In the genomic region with DNA sequence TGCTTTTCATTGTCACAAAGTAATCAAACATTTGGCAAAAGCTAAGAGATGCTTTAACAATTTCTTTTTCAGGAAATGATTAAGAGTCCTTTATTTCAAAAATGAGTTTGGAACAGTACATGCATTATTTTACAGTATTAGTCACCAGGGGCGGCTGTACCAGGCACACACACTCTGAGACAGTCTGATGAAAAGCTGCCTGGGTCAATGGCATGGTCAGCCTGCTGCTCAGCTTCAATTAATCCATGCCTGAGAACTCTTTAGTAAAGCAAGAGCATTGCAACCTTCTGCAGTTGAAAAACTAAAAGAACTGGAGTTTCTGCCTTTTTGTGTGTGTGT, we compare ENCODE assay signal across 14 cellular contexts.
A peak's percentile ranks its signal among the peaks of the same experiment; 100 is the strongest.
DNase-seq lines count a peak whose midpoint lies in the region; ATAC-seq and TF ChIP-seq lines count a peak whose summit lies in the region.
"Had no signal": no experiment of that assay in that cellular context is flagged by ENCODE, and none has a peak within 500 bp of the region (broad histone marks: within the 10 kb centered on the region; RNA-seq: fewer than 3 reads in every experiment).

No MANE protein-coding gene starts in this region.

- H3K9me3 ChIP-seq in PC-3 (ENCODE audit: low read length), result no peaks in the 10 kb centered on the region
- no peaks in the 10 kb centered on the region for H3K9me3 ChIP-seq in left lung
- H3K9me3 ChIP-seq: prostate gland had no signal

- H3K79me2 ChIP-seq in PC-3 (ENCODE audit: low read length), result 0 out of 2 replicates have a peak, but pooled peaks cover 5% of the 10 kb centered on the region

- H3K27ac ChIP-seq in PC-3 (ENCODE audit: low read length), result peak overlapping the region; percentile 93
- H3K27ac ChIP-seq in left lung, result no peak overlapping the region
- H3K27ac ChIP-seq: heart right ventricle, prostate gland had no signal

- no peaks in the 10 kb centered on the region for H3K9me2 ChIP-seq in PC-3 (replicated peaks; ENCODE audit: low read length)

- no peaks in the 10 kb centered on the region for H3K4me1 Mint-ChIP-seq in T-helper 2 cell treated with Interferon-gamma antibody and Interleukin-4, amounts not matched to agents 5 μg/mL and 100 μg/mL, for 36 hours (ENCODE audit: low read depth)
- H3K4me1 Mint-ChIP-seq in activated T-helper 1 cell treated with anti-CD3 and anti-CD28 coated beads, Interleukin-12 subunit alpha, Interleukin-12 subunit beta, Interleukin-2, Interleukin-4 antibody, amounts not matched to agents 30 ng/mL and 10 ng/mL and 1 ng/mL, durations not matched to agents 14 hours and 24 hours and 36 hours (ENCODE audit: low read depth), result no peaks in the 10 kb centered on the region
- H3K4me1 Mint-ChIP-seq: memory B cell had no signal

- ATAC-seq in PC-3, result peak; percentile 98
- peak; percentile 59 for ATAC-seq in left lung
- no peak for ATAC-seq in HG03139 (IDR thresholded peaks at IDR 0.05; ENCODE audit: unreplicated experiment)
- ATAC-seq: heart right ventricle had no signal

- peak overlapping the region; percentile 75 for H3K4me2 ChIP-seq in PC-3 (ENCODE audit: low read length)

- no TSS peak for BruUV-seq in PC-3 (replicated peaks; lab: Mats Ljungman, UMichigan)

- no peaks in the 10 kb centered on the region for H3K27me3 Mint-ChIP-seq in T-helper 2 cell treated with Interferon-gamma antibody and Interleukin-4, amounts not matched to agents 5 μg/mL and 100 μg/mL, for 36 hours (ENCODE audit: low read depth)
- no peaks in the 10 kb centered on the region for H3K27me3 Mint-ChIP-seq in activated T-helper 1 cell treated with anti-CD3 and anti-CD28 coated beads, Interleukin-12 subunit alpha, Interleukin-12 subunit beta, Interleukin-2, Interleukin-4 antibody, amounts not matched to agents 30 ng/mL and 10 ng/mL and 1 ng/mL, durations not matched to agents 14 hours and 24 hours and 36 hours (ENCODE audit: insufficient read depth)
- H3K27me3 Mint-ChIP-seq: memory B cell had no signal

- H3K4me1 ChIP-seq in PC-3 (ENCODE audit: insufficient read depth, low read length), result peaks cover 26% of the 10 kb centered on the region
- H3K4me1 ChIP-seq in left lung, result no peaks in the 10 kb centered on the region
- H3K4me1 ChIP-seq: prostate gland had no signal

- H2AFZ ChIP-seq in PC-3 (ENCODE audit: low read length), result no peak overlapping the region

- peak overlapping the region; percentile 40; the same call in 1 of the 2 replicates for H3K4me3 ChIP-seq in PC-3 (ENCODE audit: low read length)
- no peak overlapping the region for H3K4me3 ChIP-seq in left lung
- H3K4me3 ChIP-seq: heart right ventricle, prostate gland had no signal

- DNase-seq in AG08395 (ENCODE audit: low spot score) (peak; percentile 67), PC-3 (peak; percentile 76), dedifferentiated amniotic fluid mesenchymal stem cell (ENCODE audit: extremely low spot score) (peak; percentile 44), left lung (no peak)
- DNase-seq in activated CD4-positive, CD25-positive, alpha-beta regulatory T cell treated with anti-CD3 and anti-CD28 coated beads, Interleukin-2, amount 50 U/mL, for 72 hours, result no peak
- DNase-seq in T-helper 2 cell treated with Interferon-gamma antibody and Interleukin-4, amounts not matched to agents 5 μg/mL and 100 μg/mL, for 36 hours (ENCODE audit: low spot score), result no peak
- DNase-seq in activated T-helper 1 cell treated with anti-CD3 and anti-CD28 coated beads, Interleukin-12 subunit alpha, Interleukin-12 subunit beta, Interleukin-2, Interleukin-4 antibody, amounts not matched to agents 30 ng/mL and 10 ng/mL and 1 ng/mL, durations not matched to agents 14 hours and 24 hours and 36 hours (ENCODE audit: low spot score), result no peak
- DNase-seq: activated T-cell treated with anti-CD3 and anti-CD28 coated beads, Interleukin-2, amount 50 U/mL, for 48 hours; heart right ventricle; NCI-H510A treated with DMSO at 0.1 percent for 48 hours; SIG-M5 had no signal

- CTCF ChIA-PET in PC-3 (lab: Charles Lee), result no interaction called here

- peaks cover 6% of the 10 kb centered on the region; the same call in 1 of the 2 replicates for H3K36me3 ChIP-seq in PC-3 (ENCODE audit: low read depth, low read length)
- peaks cover 0 to 4% of the 10 kb centered on the region in 2 donors for H3K36me3 ChIP-seq in left lung
- H3K36me3 ChIP-seq: prostate gland had no signal

- no peaks in the 10 kb centered on the region for H4K20me1 ChIP-seq in PC-3 (ENCODE audit: low read length)

- peaks cover 6% of the 10 kb centered on the region for H3F3A ChIP-seq in PC-3 (ENCODE audit: low read length, unreplicated experiment)

- H3K27me3 ChIP-seq in PC-3 (ENCODE audit: low read length) (no peaks in the 10 kb centered on the region), left lung (no peaks in the 10 kb centered on the region)
- H3K27me3 ChIP-seq: heart right ventricle had no signal

- intact Hi-C loops in PC-3 (cut with micrococcal nuclease) (loop anchor here (5.0 kb wide), 1 partner anchor 175 kb away; no protein-coding TSS in a partner anchor), left lung (cut with DNase I) (no loop called here)
- intact Hi-C loops in activated T-helper 1 cell treated with anti-CD3 and anti-CD28 coated beads, Interleukin-12 subunit alpha, Interleukin-12 subunit beta, Interleukin-2, Interleukin-4 antibody, amounts not matched to agents 30 ng/mL and 10 ng/mL and 1 ng/mL, durations not matched to agents 14 hours and 24 hours and 36 hours (cut with micrococcal nuclease), result no loop called here

- H3K4me3 Mint-ChIP-seq in T-helper 2 cell treated with Interferon-gamma antibody and Interleukin-4, amounts not matched to agents 5 μg/mL and 100 μg/mL, for 36 hours, result no peak overlapping the region
- H3K4me3 Mint-ChIP-seq in activated T-helper 1 cell treated with anti-CD3 and anti-CD28 coated beads, Interleukin-12 subunit alpha, Interleukin-12 subunit beta, Interleukin-2, Interleukin-4 antibody, amounts not matched to agents 30 ng/mL and 10 ng/mL and 1 ng/mL, durations not matched to agents 14 hours and 24 hours and 36 hours, result no peak overlapping the region
- H3K4me3 Mint-ChIP-seq: memory B cell had no signal

- no peak overlapping the region for H3K27ac Mint-ChIP-seq in T-helper 2 cell treated with Interferon-gamma antibody and Interleukin-4, amounts not matched to agents 5 μg/mL and 100 μg/mL, for 36 hours
- H3K27ac Mint-ChIP-seq in activated T-helper 1 cell treated with anti-CD3 and anti-CD28 coated beads, Interleukin-12 subunit alpha, Interleukin-12 subunit beta, Interleukin-2, Interleukin-4 antibody, amounts not matched to agents 30 ng/mL and 10 ng/mL and 1 ng/mL, durations not matched to agents 14 hours and 24 hours and 36 hours, result no peak overlapping the region
- H3K27ac Mint-ChIP-seq: memory B cell had no signal

- H3K36me3 Mint-ChIP-seq in T-helper 2 cell treated with Interferon-gamma antibody and Interleukin-4, amounts not matched to agents 5 μg/mL and 100 μg/mL, for 36 hours (ENCODE audit: low read depth), result no peaks in the 10 kb centered on the region
- H3K36me3 Mint-ChIP-seq in activated T-helper 1 cell treated with anti-CD3 and anti-CD28 coated beads, Interleukin-12 subunit alpha, Interleukin-12 subunit beta, Interleukin-2, Interleukin-4 antibody, amounts not matched to agents 30 ng/mL and 10 ng/mL and 1 ng/mL, durations not matched to agents 14 hours and 24 hours and 36 hours (ENCODE audit: low read depth), result no peaks in the 10 kb centered on the region

- POLR2A ChIA-PET in PC-3 (lab: Charles Lee; ENCODE audit: unreplicated experiment), result interaction anchor here (0.6 kb wide), 2 partner anchors 43 to 75 kb away, joined by 3 to 10 read pairs; no protein-coding TSS in a partner anchor

- H3K9me3 Mint-ChIP-seq in T-helper 2 cell treated with Interferon-gamma antibody and Interleukin-4, amounts not matched to agents 5 μg/mL and 100 μg/mL, for 36 hours, result peaks cover 6% of the 10 kb centered on the region
- no peaks in the 10 kb centered on the region for H3K9me3 Mint-ChIP-seq in activated T-helper 1 cell treated with anti-CD3 and anti-CD28 coated beads, Interleukin-12 subunit alpha, Interleukin-12 subunit beta, Interleukin-2, Interleukin-4 antibody, amounts not matched to agents 30 ng/mL and 10 ng/mL and 1 ng/mL, durations not matched to agents 14 hours and 24 hours and 36 hours

- TF ChIP-seq CTCF in PC-3 (conservative IDR thresholded peaks at IDR 0.05; ENCODE audit: low read depth, low read length), result no peak
- TF ChIP-seq CTCF in left lung (IDR thresholded peaks at IDR 0.05), result no peak

- H3K9ac ChIP-seq in PC-3 (ENCODE audit: low read length), result peak overlapping the region; percentile 56

Comparison
In these comparisons a context has a peak if more than half of its experiments do, and no peak if none do; other contexts are left out.
1. DNase-seq: peak in AG08395 (single experiment), PC-3 (single experiment) and dedifferentiated amniotic fluid mesenchymal stem cell (single experiment); none in left lung (0 of 2), activated CD4-positive, CD25-positive, alpha-beta regulatory T cell treated with anti-CD3 and anti-CD28 coated beads, Interleukin-2, amount 50 U/mL, for 72 hours (single experiment), T-helper 2 cell treated with Interferon-gamma antibody and Interleukin-4, amounts not matched to agents 5 μg/mL and 100 μg/mL, for 36 hours (single experiment) and activated T-helper 1 cell treated with anti-CD3 and anti-CD28 coated beads, Interleukin-12 subunit alpha, Interleukin-12 subunit beta, Interleukin-2, Interleukin-4 antibody, amounts not matched to agents 30 ng/mL and 10 ng/mL and 1 ng/mL, durations not matched to agents 14 hours and 24 hours and 36 hours (single experiment).